ENCODE assay signal across 18 cellular contexts in the genomic region with DNA sequence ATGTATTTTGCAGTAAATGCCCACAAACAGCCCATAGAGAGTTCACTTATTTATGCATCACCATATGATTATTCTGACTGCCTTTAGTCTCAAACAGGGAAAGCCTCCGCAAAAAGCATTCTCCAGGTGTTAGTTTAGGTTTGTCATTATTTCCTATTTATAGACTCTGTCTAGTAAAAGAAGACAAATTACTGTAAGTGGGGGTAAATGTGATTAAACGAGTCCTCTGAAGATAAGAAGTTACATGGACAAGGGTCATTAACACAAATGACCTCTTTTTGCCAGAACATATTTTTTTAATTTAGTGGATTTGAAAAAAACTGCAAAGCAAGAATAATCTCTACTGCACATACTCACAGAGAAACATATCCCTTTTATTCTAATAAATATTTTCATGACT.
DNase-seq lines count a peak whose midpoint lies in the region; ATAC-seq and TF ChIP-seq lines count a peak whose summit lies in the region.
"Had no signal": no experiment of that assay in that cellular context is flagged by ENCODE, and none has a peak within 500 bp of the region (broad histone marks: within the 10 kb centered on the region; RNA-seq: fewer than 3 reads in every experiment).

No MANE protein-coding gene starts in this region.

- H3F3A ChIP-seq in SK-N-SH (replicated peaks; ENCODE audit: insufficient read depth) = no peaks in the 10 kb centered on the region

- H3K4me3 Mint-ChIP-seq in nephron = no peak overlapping the region
- H3K4me3 Mint-ChIP-seq: CD4-positive, CD25-positive, alpha-beta regulatory T cell had no signal

- H3K27ac Mint-ChIP-seq in nephron = peak overlapping the region; percentile 9 to 27 (median 23)

- no peaks in the 10 kb centered on the region for H3K79me2 ChIP-seq in SK-N-SH (ENCODE audit: insufficient read depth)

- H3K36me3 Mint-ChIP-seq in nephron (ENCODE audit: low read depth) = no peaks in the 10 kb centered on the region

- no peak overlapping the region for H3K4me3 ChIP-seq in SK-N-SH (ENCODE audit: low read depth in 2 of 2, low read length in 1 of 2)

- H3K9me3 ChIP-seq in SK-N-SH = no peaks in the 10 kb centered on the region

- H3K4me2 ChIP-seq in SK-N-SH = no peak overlapping the region

- H3K9ac ChIP-seq in SK-N-SH = no peak overlapping the region

- H3K27me3 ChIP-seq in SK-N-SH (ENCODE audit: insufficient read depth) = no peaks in the 10 kb centered on the region

- no peak; the same call in 1 of the 2 replicates for TF ChIP-seq RAD21 in SK-N-SH (IDR thresholded peaks at IDR 0.05; ENCODE audit: low read length)

- H3K27ac ChIP-seq in SK-N-SH (ENCODE audit: low read depth in 2 of 2, low read length in 1 of 2) = peak overlapping the region in 1 of 2 experiments; percentile 87; a peak in 2 of 4 replicates

- no peak overlapping the region for H2AFZ ChIP-seq in SK-N-SH (ENCODE audit: low read depth)

- no peaks in the 10 kb centered on the region for H3K36me3 ChIP-seq in SK-N-SH (replicated peaks in 1 of 2; ENCODE audit: control insufficient read depth in 1 of 2, insufficient read depth in 2 of 2, low read length in 1 of 2)

- no peak for DNase-seq in HEK293T (ENCODE audit: extremely low spot score)
- DNase-seq in NCI-H2227 treated with DMSO at 0.1 percent for 48 hours (lab: John Stamatoyannopoulos, UW) = peak; percentile 8
- DNase-seq in SK-N-SH = peak; percentile 40
- DNase-seq in AG08396 (ENCODE audit: low spot score) = no peak
- no peak for DNase-seq in NCI-H1048 (lab: John Stamatoyannopoulos, UW)
- DNase-seq: CD4-positive, CD25-positive, alpha-beta regulatory T cell; COR-L47; GOT3; Kasumi-1; NCI-H1436; NCI-H2029 treated with DMSO at 0.1 percent for 48 hours; NCI-H524 treated with DMSO at 0.1 percent for 48 hours; NK-92 treated with Interleukin-12 subunit alpha and Interleukin-12 subunit beta, amount 100 ng/mL, for 24 hours; SIG-M5 had no signal

- H3K4me1 ChIP-seq in SK-N-SH (ENCODE audit: control insufficient read depth in 1 of 2, insufficient read depth in 2 of 2, low read depth in 1 of 2, low read length in 1 of 2) = peaks cover 4 to 46% of the 10 kb centered on the region in 2 experiments; a peak in 3 of 4 replicates

- H4K20me1 ChIP-seq in SK-N-SH (ENCODE audit: insufficient read depth) = no peaks in the 10 kb centered on the region

- TF ChIP-seq CTCF in SK-N-SH (IDR thresholded peaks at IDR 0.05) (no peak), nephron (IDR thresholded peaks at IDR 0.05; ENCODE audit: unreplicated experiment in 3 of 3) (no peak)

- no peak for ATAC-seq in GM18868 (IDR thresholded peaks at IDR 0.05; ENCODE audit: unreplicated experiment)
- ATAC-seq: HCT116, Panc1 had no signal

- peaks cover 53% of the 10 kb centered on the region for H3K4me1 Mint-ChIP-seq in nephron

- WGBS in SK-N-SH (ENCODE audit: low lambda C conversion rate) = 44% methylated on average over 2 of the region's 2 CpGs

- TF ChIP-seq EP300 in SK-N-SH (IDR thresholded peaks at IDR 0.05; ENCODE audit: borderline replicate concordance in 1 of 2, low read depth in 1 of 2, low read length in 1 of 2) = peak in 1 of 2 experiments; percentile 88; a peak in 2 of 4 replicates

- POLR2A ChIA-PET in HEK293T (lab: Yijun Ruan, JAX) = interaction anchor here (0.9 to 1.3 kb wide), 2 partner anchors 53 to 75 kb away, joined by 4 to 5 read pairs; no protein-coding TSS in a partner anchor
- POLR2A ChIA-PET in SK-N-SH (lab: Yijun Ruan, JAX) = interaction anchor here (2.3 kb wide), 1 partner anchor 51 kb away, joined by 5 read pairs; no protein-coding TSS in a partner anchor

- CTCF ChIA-PET in HEK293T (lab: Yijun Ruan, JAX) (interaction anchor here (1.2 kb wide), 1 partner anchor 65 kb away, joined by 4 read pairs; no protein-coding TSS in a partner anchor), SK-N-SH (lab: Yijun Ruan, JAX) (interaction anchor here (1.0 to 2.1 kb wide), 2 partner anchors 66 to 128 kb away, joined by 4 read pairs; no protein-coding TSS in a partner anchor)

- H3K9me3 Mint-ChIP-seq in nephron = no peaks in the 10 kb centered on the region
- H3K9me3 Mint-ChIP-seq: CD4-positive, CD25-positive, alpha-beta regulatory T cell had no signal

- no peaks in the 10 kb centered on the region for H3K9me2 ChIP-seq in SK-N-SH

- H3K27me3 Mint-ChIP-seq in nephron (ENCODE audit: low read depth) = no peaks in the 10 kb centered on the region
- H3K27me3 Mint-ChIP-seq: CD4-positive, CD25-positive, alpha-beta regulatory T cell had no signal

TF ChIP-seq in HEK293T, 16 proteins besides CTCF, POLR2A, EP300 and RAD21:
- TF ChIP-seq BHLHE40 (IDR thresholded peaks at IDR 0.05; ENCODE audit: borderline replicate concordance) (no peak), LEF1 (IDR thresholded peaks at IDR 0.05; ENCODE audit: borderline replicate concordance) (no peak), CTBP1 (IDR thresholded peaks at IDR 0.05; ENCODE audit: borderline replicate concordance) (peak; percentile 47; the same call in 1 of the 2 replicates)
- TF ChIP-seq, protein P1, sequence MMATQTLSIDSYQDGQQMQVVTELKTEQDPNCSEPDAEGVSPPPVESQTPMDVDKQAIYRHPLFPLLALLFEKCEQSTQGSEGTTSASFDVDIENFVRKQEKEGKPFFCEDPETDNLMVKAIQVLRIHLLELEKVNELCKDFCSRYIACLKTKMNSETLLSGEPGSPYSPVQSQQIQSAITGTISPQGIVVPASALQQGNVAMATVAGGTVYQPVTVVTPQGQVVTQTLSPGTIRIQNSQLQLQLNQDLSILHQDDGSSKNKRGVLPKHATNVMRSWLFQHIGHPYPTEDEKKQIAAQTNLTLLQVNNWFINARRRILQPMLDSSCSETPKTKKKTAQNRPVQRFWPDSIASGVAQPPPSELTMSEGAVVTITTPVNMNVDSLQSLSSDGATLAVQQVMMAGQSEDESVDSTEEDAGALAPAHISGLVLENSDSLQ (IDR thresholded peaks at IDR 0.05) = peak; percentile 68
TF ChIP-seq in HEK293T: peak in this region for 2.

TF ChIP-seq in SK-N-SH, 30 proteins besides CTCF, POLR2A, EP300 and RAD21:
- TF ChIP-seq RXRA (IDR thresholded peaks at IDR 0.05; ENCODE audit: borderline replicate concordance, low read depth) (no peak), RCOR1 (IDR thresholded peaks at IDR 0.05; ENCODE audit: low read length) (peak; percentile 80), CHD2 (IDR thresholded peaks at IDR 0.05; ENCODE audit: low read length, partially characterized antibody) (peak; percentile 27), TCF12 (IDR thresholded peaks at IDR 0.05) (0 out of 2 replicates have a peak, but pooled peaks have one; percentile 27), GATA2 (CRISPR knock-in tag; IDR thresholded peaks at IDR 0.05) (peak; percentile 67)

Comparison
In these comparisons a context has a peak if more than half of its experiments do, and no peak if none do; other contexts are left out.
1. DNase-seq: peak in NCI-H2227 treated with DMSO at 0.1 percent for 48 hours (single experiment) and SK-N-SH (single experiment); none in HEK293T (single experiment), AG08396 (single experiment) and NCI-H1048 (single experiment).